9 cellular contexts compared by ENCODE assay signal in genomic region chr15:58182460-58183163, GRCh38. TPM values are rescaled to one million over a fixed set of nuclear protein-coding genes. Genes with fewer than 3 reads are reported as not detected.
DNase-seq lines count a peak whose midpoint lies in the region; ATAC-seq and TF ChIP-seq lines count a peak whose summit lies in the region.
"Had no signal": no experiment of that assay in that cellular context is flagged by ENCODE, and none has a peak within 500 bp of the region (broad histone marks: within the 10 kb centered on the region; RNA-seq: fewer than 3 reads in every experiment).

No MANE protein-coding gene starts in this region.

- H2AFZ ChIP-seq in Karpas-422 (ENCODE audit: low read length), result no peak overlapping the region
- H2AFZ ChIP-seq in SU-DHL-6 (ENCODE audit: low read depth, low read length, severe bottlenecking), result no peak overlapping the region

- no peak overlapping the region for H3K27ac ChIP-seq in Karpas-422 (ENCODE audit: low read length)
- no peak overlapping the region for H3K27ac ChIP-seq in SU-DHL-6 (ENCODE audit: low read depth, low read length)
- H3K27ac ChIP-seq: BLaER1 had no signal

- no peak for ATAC-seq in GM21576 (IDR thresholded peaks at IDR 0.05; ENCODE audit: unreplicated experiment)

- no peaks in the 10 kb centered on the region for H3K9me3 ChIP-seq in Karpas-422 (ENCODE audit: low read length)
- no peaks in the 10 kb centered on the region for H3K9me3 ChIP-seq in SU-DHL-6 (ENCODE audit: insufficient read depth, low read length)
- H3K9me3 ChIP-seq: BLaER1 had no signal

- H4K20me1 ChIP-seq in Karpas-422 (ENCODE audit: insufficient read depth, low read depth, low read length), result no peaks in the 10 kb centered on the region
- H4K20me1 ChIP-seq in SU-DHL-6 (ENCODE audit: low read depth, low read length), result no peaks in the 10 kb centered on the region
- H4K20me1 ChIP-seq: BLaER1 had no signal

- H3F3A ChIP-seq in SU-DHL-6 (ENCODE audit: insufficient read depth), result no peaks in the 10 kb centered on the region

- DNase-seq in NCI-H1436 (lab: John Stamatoyannopoulos, UW) (peak; percentile 26), NCI-H1436 treated with DMSO at 0.1 percent for 48 hours (lab: John Stamatoyannopoulos, UW) (no peak), Karpas-422 (peak; percentile 73), cerebellar cortex (ENCODE audit: low spot score) (peak; percentile 42), left kidney (ENCODE audit: low read depth, low spot score) (peak; percentile 83)
- peak in 2 of 3 experiments; percentile 3 to 24 for DNase-seq in stimulated activated CD4-positive, alpha-beta T cell treated with anti-CD3 and anti-CD28 coated beads, TNF-alpha, amount 100 ng/mL, for 24 hours (ENCODE audit: low read depth in 3 of 3)

- H3K4me1 ChIP-seq in Karpas-422 (ENCODE audit: low read length), result no peaks in the 10 kb centered on the region

- H3K9me2 ChIP-seq in Karpas-422 (replicated peaks; ENCODE audit: insufficient read depth, low read length) (no peaks in the 10 kb centered on the region), SU-DHL-6 (replicated peaks; ENCODE audit: insufficient read depth, low read length) (no peaks in the 10 kb centered on the region)

- H3K4me3 ChIP-seq in Karpas-422 (ENCODE audit: low read length) (no peak overlapping the region), SU-DHL-6 (ENCODE audit: insufficient read depth, low read length, poor library complexity, severe bottlenecking) (no peak overlapping the region)
- H3K4me3 ChIP-seq: BLaER1 had no signal

- H3K27me3 ChIP-seq in Karpas-422 (ENCODE audit: low read length) (no peaks in the 10 kb centered on the region), SU-DHL-6 (ENCODE audit: low read length) (no peaks in the 10 kb centered on the region)
- H3K27me3 ChIP-seq: BLaER1 had no signal

- H3K79me2 ChIP-seq in Karpas-422 (ENCODE audit: low read length) (no peaks in the 10 kb centered on the region), SU-DHL-6 (ENCODE audit: insufficient read depth, low read length) (no peaks in the 10 kb centered on the region)

- TF ChIP-seq CTCF in SU-DHL-6 (IDR thresholded peaks at IDR 0.05; ENCODE audit: insufficient read depth, low read length, poor library complexity, severe bottlenecking), result peak; percentile 36

- no peak overlapping the region for H3K9ac ChIP-seq in Karpas-422 (ENCODE audit: low read length)
- no peak overlapping the region for H3K9ac ChIP-seq in SU-DHL-6 (ENCODE audit: low read length)
- H3K9ac ChIP-seq: BLaER1 had no signal

- no peak overlapping the region for H3K4me2 ChIP-seq in Karpas-422 (ENCODE audit: low read depth, low read length, poor library complexity, severe bottlenecking)
- H3K4me2 ChIP-seq in SU-DHL-6 (ENCODE audit: low read depth, low read length, poor library complexity, severe bottlenecking), result no peak overlapping the region
- H3K4me2 ChIP-seq: BLaER1 had no signal

- H3K36me3 ChIP-seq in Karpas-422 (ENCODE audit: insufficient read depth, low read length), result no peaks in the 10 kb centered on the region
- H3K36me3 ChIP-seq in SU-DHL-6 (ENCODE audit: low read length), result no peaks in the 10 kb centered on the region
- H3K36me3 ChIP-seq: BLaER1 had no signal

RNA-seq across cellular contexts. Expression of gene AQP9, which starts 44.4 kb away (rescaled TPM):
- total RNA-seq in Karpas-422 (2014; rRNA removed; shearing (Covaris generic); ENCODE audit: low replicate concordance), result not detected in 2 replicates
